18 cellular contexts compared by ENCODE assay signal in the genomic region with DNA sequence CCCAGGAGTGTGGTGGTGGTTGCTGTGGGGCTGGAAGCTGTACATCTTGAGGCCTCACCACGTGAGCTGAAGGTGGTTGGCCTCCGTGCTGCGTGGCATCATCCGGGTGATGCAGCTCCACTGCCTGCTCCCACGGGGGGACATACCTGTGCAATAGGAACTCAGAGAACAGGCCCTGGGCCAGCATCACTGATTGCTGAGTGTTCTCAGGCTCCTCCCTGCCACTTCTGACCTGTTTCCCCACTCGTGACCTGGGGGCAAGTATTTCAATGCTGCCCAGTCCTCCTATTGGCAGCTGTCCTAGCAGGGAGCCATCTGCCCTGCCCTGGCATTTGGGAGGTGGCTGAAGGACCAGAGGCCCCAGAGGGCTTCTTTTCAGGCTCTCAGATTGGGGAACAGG. TPM values are rescaled to one million over a fixed set of nuclear protein-coding genes. Genes with fewer than 3 reads are reported as not detected.
DNase-seq lines count a peak whose midpoint lies in the region; ATAC-seq and TF ChIP-seq lines count a peak whose summit lies in the region.
"Had no signal": no experiment of that assay in that cellular context is flagged by ENCODE, and none has a peak within 500 bp of the region (broad histone marks: within the 10 kb centered on the region; RNA-seq: fewer than 3 reads in every experiment).

No MANE protein-coding gene starts in this region.

- H3K4me3 Mint-ChIP-seq in MCF 10A (ENCODE audit: unreplicated experiment) (no peak overlapping the region), osteocyte (ENCODE audit: unreplicated experiment) (no peak overlapping the region)
- H3K4me3 Mint-ChIP-seq: CD8-positive, alpha-beta memory T cell had no signal

- H3K36me3 ChIP-seq in breast epithelium (no peaks in the 10 kb centered on the region), lower lobe of right lung (peaks cover 20% of the 10 kb centered on the region), subcutaneous abdominal adipose tissue (ENCODE audit: control insufficient read depth in 5 of 5, insufficient read depth in 5 of 5, low read length in 5 of 5) (peaks cover 0 to 31% (median 23%) of the 10 kb centered on the region in 5 donors), spleen (no peaks in the 10 kb centered on the region)

- no peaks in the 10 kb centered on the region for H3K9me3 ChIP-seq in breast epithelium
- no peaks in the 10 kb centered on the region for H3K9me3 ChIP-seq in lower lobe of right lung
- no peaks in the 10 kb centered on the region for H3K9me3 ChIP-seq in subcutaneous abdominal adipose tissue (ENCODE audit: control insufficient read depth in 5 of 5, low read length in 5 of 5)
- H3K9me3 ChIP-seq in spleen: no peaks in the 10 kb centered on the region
- H3K9me3 ChIP-seq: BLaER1 had no signal

- H3K27me3 Mint-ChIP-seq in MCF 10A (ENCODE audit: insufficient read depth, unreplicated experiment) (no peaks in the 10 kb centered on the region), osteocyte (ENCODE audit: unreplicated experiment) (no peaks in the 10 kb centered on the region)

- intact Hi-C loops in breast epithelium (cut with DNase I; ENCODE audit: low total_unique reads): no loop called here
- intact Hi-C loops in MCF 10A (cut with micrococcal nuclease): no loop called here
- intact Hi-C loops in lower lobe of right lung (cut with DNase I): no loop called here
- intact Hi-C loops in spleen (cut with DNase I; ENCODE audit: low total_unique reads): no loop called here

- H3K27me3 ChIP-seq in breast epithelium (no peaks in the 10 kb centered on the region), lower lobe of right lung (ENCODE audit: low read depth) (no peaks in the 10 kb centered on the region), subcutaneous abdominal adipose tissue (ENCODE audit: control insufficient read depth in 5 of 5, insufficient read depth in 4 of 5, low read length in 5 of 5) (peaks cover 0 to 11% (median 0%) of the 10 kb centered on the region in 5 donors), spleen (replicated peaks in 1 of 7) (peaks cover 0 to 17% (median 0%) of the 10 kb centered on the region in 7 donors)
- H3K27me3 ChIP-seq: BLaER1 had no signal

- POLR2A ChIA-PET in MCF 10A (lab: Yijun Ruan, JAX): interaction anchor here (0.9 kb wide), 1 partner anchor 103 kb away, joined by 3 read pairs; no protein-coding TSS in a partner anchor

- TF ChIP-seq POLR2A in breast epithelium (IDR thresholded peaks at IDR 0.05) (no peak), spleen (IDR thresholded peaks at IDR 0.05) (no peak)

- H3K4me3 ChIP-seq in breast epithelium (no peak overlapping the region), lower lobe of right lung (no peak overlapping the region), subcutaneous abdominal adipose tissue (ENCODE audit: low read depth in 1 of 5, low read length in 5 of 5) (no peak overlapping the region), spleen (no peak overlapping the region)
- H3K4me3 ChIP-seq: BLaER1 had no signal

- 77 to 87% (median 82%) methylated on average over 5 to 6 of the region's 6 CpGs for WGBS in spleen, 5 donors

- BruUV-seq in MCF 10A (replicated peaks; lab: Mats Ljungman, UMichigan): no TSS peak

- H3K27ac ChIP-seq in breast epithelium (peak overlapping the region; percentile 1 to 32), lower lobe of right lung (peak overlapping the region; percentile 24), subcutaneous abdominal adipose tissue (ENCODE audit: low read depth, low read length) (peak overlapping the region; percentile 73), spleen (no peak overlapping the region)
- H3K27ac ChIP-seq: 22Rv1, BLaER1 had no signal

- peaks cover 18% of the 10 kb centered on the region for H3K36me3 Mint-ChIP-seq in MCF 10A (ENCODE audit: insufficient read depth, unreplicated experiment)
- H3K36me3 Mint-ChIP-seq in osteocyte (ENCODE audit: unreplicated experiment): peaks cover 3% of the 10 kb centered on the region
- H3K36me3 Mint-ChIP-seq: CD8-positive, alpha-beta memory T cell had no signal

- no peaks in the 10 kb centered on the region for H3K4me1 Mint-ChIP-seq in MCF 10A (ENCODE audit: insufficient read depth, unreplicated experiment)
- no peaks in the 10 kb centered on the region for H3K4me1 Mint-ChIP-seq in osteocyte (ENCODE audit: unreplicated experiment)

- DNase-seq in breast epithelium (ENCODE audit: low spot score in 2 of 2): no peak
- no peak for DNase-seq in MCF 10A (ENCODE audit: unreplicated experiment)
- peak; percentile 63 for DNase-seq in lower lobe of right lung
- no peak for DNase-seq in spleen
- no peak for DNase-seq in osteocyte (ENCODE audit: extremely low spot score, unreplicated experiment)
- no peak for DNase-seq in 8988T
- DNase-seq: CD8-positive, alpha-beta memory T cell; DMS79; HCEC 1CT; NCI-H1417; NCI-H1930; NCI-H446; NCI-H69; NK-92 treated with Interleukin-12 subunit alpha and Interleukin-12 subunit beta, amount 100 ng/mL, for 24 hours had no signal

- CTCF ChIA-PET in MCF 10A (lab: Yijun Ruan, JAX): no interaction called here

- H3K27ac Mint-ChIP-seq in MCF 10A (ENCODE audit: low read depth, unreplicated experiment): no peak overlapping the region
- no peak overlapping the region for H3K27ac Mint-ChIP-seq in osteocyte (ENCODE audit: unreplicated experiment)

- no peak for TF ChIP-seq CTCF in breast epithelium (IDR thresholded peaks at IDR 0.05)
- no peak for TF ChIP-seq CTCF in MCF 10A (IDR thresholded peaks at IDR 0.05; ENCODE audit: unreplicated experiment)
- TF ChIP-seq CTCF in lower lobe of right lung (IDR thresholded peaks at IDR 0.05): no peak
- no peak for TF ChIP-seq CTCF in spleen (IDR thresholded peaks at IDR 0.05 in 8 of 11, conservative IDR thresholded peaks at IDR 0.05 in 3 of 11)
- TF ChIP-seq CTCF in osteocyte (IDR thresholded peaks at IDR 0.05): no peak

- peak overlapping the region in 1 of 5 donors; percentile 11 for H3K9ac ChIP-seq in subcutaneous abdominal adipose tissue (ENCODE audit: low read length in 5 of 5)
- H3K9ac ChIP-seq: BLaER1 had no signal

- H3K4me1 ChIP-seq in breast epithelium (peaks cover 0 to 16% of the 10 kb centered on the region in 2 donors), lower lobe of right lung (peaks cover 42% of the 10 kb centered on the region), subcutaneous abdominal adipose tissue (ENCODE audit: control insufficient read depth in 5 of 5, insufficient read depth in 5 of 5, low read length in 5 of 5) (peaks cover 10 to 82% (median 66%) of the 10 kb centered on the region in 5 donors), spleen (peaks cover 0 to 28% (median 11%) of the 10 kb centered on the region in 6 donors)

- no peaks in the 10 kb centered on the region for H3K9me3 Mint-ChIP-seq in MCF 10A (ENCODE audit: unreplicated experiment)
- H3K9me3 Mint-ChIP-seq in osteocyte (ENCODE audit: unreplicated experiment): no peaks in the 10 kb centered on the region
- H3K9me3 Mint-ChIP-seq: CD8-positive, alpha-beta memory T cell had no signal

- no peak for ATAC-seq in lower lobe of right lung
- no peak for ATAC-seq in GM19463 (IDR thresholded peaks at IDR 0.05; ENCODE audit: unreplicated experiment)

RNA-seq across cellular contexts. Expression of gene PTPRF, which starts 26.1 kb away (rescaled TPM):
- total RNA-seq in breast epithelium: 100 to 1,000 TPM; 109 to 149 (median 116) TPM
- 67.2 and 87.1 TPM in 2 replicates for total RNA-seq in MCF 10A (2022)
- 176 TPM for total RNA-seq in lower lobe of right lung
- total RNA-seq in spleen: 10 to 100 TPM in 6 of 7 donors, 1 to 10 TPM in 1; 8.3 to 25.0 (median 14.8) TPM
- 1 to 10 TPM; 2.7 to 3.9 (median 3.5) TPM for polyA plus RNA-seq in spleen
- 37.3 and 45.1 TPM in 2 replicates for total RNA-seq in osteocyte
- polyA plus RNA-seq: CD8-positive, alpha-beta memory T cell had no signal

Comparison
In these comparisons a context has a peak if more than half of its experiments do, and no peak if none do; other contexts are left out.
1. H3K27ac ChIP-seq: peak in breast epithelium (2 of 2), lower lobe of right lung (single experiment) and subcutaneous abdominal adipose tissue (single experiment); none in spleen (0 of 8).